Comparison of ENCODE assay signal across 20 cellular contexts in genomic region chr6:25263602-25264001, GRCh38. TPM values are rescaled to one million over a fixed set of nuclear protein-coding genes. Genes with fewer than 3 reads are reported as not detected.
DNase-seq lines count a peak whose midpoint lies in the region; ATAC-seq, FAIRE-seq and TF ChIP-seq lines count a peak whose summit lies in the region.
"Had no signal": no experiment of that assay in that cellular context is flagged by ENCODE, and none has a peak within 500 bp of the region (broad histone marks: within the 10 kb centered on the region; RNA-seq: fewer than 3 reads in every experiment).

No MANE protein-coding gene starts in this region.

- no peaks in the 10 kb centered on the region for H3K27me3 Mint-ChIP-seq in stimulated activated memory B cell treated with anti-CD40 and anti-IgM and Interleukin-4, amounts not matched to agents 10 μg/mL and 1 μg/mL and 100 μg/mL, for 72 hours

- TF ChIP-seq EP300 in A549 (IDR thresholded peaks at IDR 0.05), result no peak

- no peaks in the 10 kb centered on the region for H3K36me3 ChIP-seq in RWPE2 (ENCODE audit: low read depth)
- H3K36me3 ChIP-seq: left ventricle myocardium inferior had no signal

- no peak overlapping the region for H3K4me2 ChIP-seq in A549

- FAIRE-seq in A549 (lab: Jason Lieb, UNC) (no peak), H54 (lab: Jason Lieb, UNC) (peak; percentile 36)
- FAIRE-seq: A204.1 had no signal

- no peak for TF ChIP-seq POLR2A in A549 (IDR thresholded peaks at IDR 0.05; ENCODE audit: low read length)
- TF ChIP-seq POLR2A in H54 (IDR thresholded peaks at IDR 0.05; ENCODE audit: low read depth, low read length), result no peak

- H3K27ac Mint-ChIP-seq in stimulated activated memory B cell treated with anti-CD40 and anti-IgM and Interleukin-4, amounts not matched to agents 10 μg/mL and 1 μg/mL and 100 μg/mL, for 72 hours, result no peak overlapping the region
- H3K27ac Mint-ChIP-seq: dendritic cell treated with granulocyte-macrophage colony-stimulating factor and Interleukin-4, amounts not matched to agents 40 ng/mL and 50 ng/mL, for 4 days; T-helper 2 cell treated with Interferon-gamma antibody and Interleukin-4, amounts not matched to agents 5 μg/mL and 100 μg/mL, for 36 hours had no signal

- no peaks in the 10 kb centered on the region for H3K4me1 Mint-ChIP-seq in stimulated activated memory B cell treated with anti-CD40 and anti-IgM and Interleukin-4, amounts not matched to agents 10 μg/mL and 1 μg/mL and 100 μg/mL, for 72 hours

- no peak overlapping the region for H3K4me3 Mint-ChIP-seq in stimulated activated memory B cell treated with anti-CD40 and anti-IgM and Interleukin-4, amounts not matched to agents 10 μg/mL and 1 μg/mL and 100 μg/mL, for 72 hours
- H3K4me3 Mint-ChIP-seq: dendritic cell treated with granulocyte-macrophage colony-stimulating factor and Interleukin-4, amounts not matched to agents 40 ng/mL and 50 ng/mL, for 4 days; naive thymus-derived CD4-positive, alpha-beta T cell; T-helper 2 cell treated with Interferon-gamma antibody and Interleukin-4, amounts not matched to agents 5 μg/mL and 100 μg/mL, for 36 hours had no signal

- 42% methylated on average over 3 of the region's 3 CpGs for whole genome bisulfite sequencing in A549 (ENCODE audit: missing lambda C conversion rate)

- H3K27me3 ChIP-seq in RWPE2 (ENCODE audit: insufficient read depth, poor library complexity, severe bottlenecking), result no peaks in the 10 kb centered on the region

- H3K27ac ChIP-seq in A549 (peak overlapping the region in 1 of 2 experiments; percentile 48; a peak in 1 of 6 replicates), RWPE2 (ENCODE audit: poor library complexity, severe bottlenecking) (peak overlapping the region; percentile 31), coronary artery (no peak overlapping the region)
- H3K27ac ChIP-seq: left ventricle myocardium inferior had no signal

- H3K9me3 Mint-ChIP-seq in stimulated activated memory B cell treated with anti-CD40 and anti-IgM and Interleukin-4, amounts not matched to agents 10 μg/mL and 1 μg/mL and 100 μg/mL, for 72 hours, result no peaks in the 10 kb centered on the region
- H3K9me3 Mint-ChIP-seq: dendritic cell treated with granulocyte-macrophage colony-stimulating factor and Interleukin-4, amounts not matched to agents 40 ng/mL and 50 ng/mL, for 4 days; naive thymus-derived CD4-positive, alpha-beta T cell; T-helper 2 cell treated with Interferon-gamma antibody and Interleukin-4, amounts not matched to agents 5 μg/mL and 100 μg/mL, for 36 hours had no signal

- H3K9me3 ChIP-seq in A549 (no peaks in the 10 kb centered on the region), RWPE2 (ENCODE audit: severe bottlenecking) (no peaks in the 10 kb centered on the region)
- H3K9me3 ChIP-seq: Caco-2 had no signal

- POLR2A ChIA-PET in A549 (lab: Yijun Ruan, JAX), result no interaction called here

- CTCF ChIA-PET in A549 (lab: Yijun Ruan, JAX), result interaction anchor here (1.3 kb wide), 1 partner anchor 229 kb away, joined by 3 read pairs; no protein-coding TSS in a partner anchor

- H3K4me3 ChIP-seq in A549 (no peak overlapping the region), RWPE2 (ENCODE audit: severe bottlenecking) (no peak overlapping the region), fibroblast of the aortic adventitia (ENCODE audit: low read depth, low read length) (no peak overlapping the region), coronary artery (no peak overlapping the region)
- H3K4me3 ChIP-seq: left ventricle myocardium inferior had no signal

- TF ChIP-seq CTCF in A549 (IDR thresholded peaks at IDR 0.05), result no peak
- no peak for TF ChIP-seq CTCF in RWPE2 (IDR thresholded peaks at IDR 0.05; ENCODE audit: poor library complexity, severe bottlenecking)
- no peak for TF ChIP-seq CTCF in fibroblast of the aortic adventitia (IDR thresholded peaks at IDR 0.05; ENCODE audit: insufficient read depth, low read length)
- no peak for TF ChIP-seq CTCF in coronary artery (IDR thresholded peaks at IDR 0.05)

- ATAC-seq in A549, result peak; percentile 51 to 70; a peak in 4 of 6 replicates
- peak; percentile 92 for ATAC-seq in RWPE2 (ENCODE audit: low read depth)
- no peak for ATAC-seq in HG03457 (IDR thresholded peaks at IDR 0.05; ENCODE audit: unreplicated experiment)
- no peak for ATAC-seq in stimulated activated memory B cell treated with anti-CD40 and anti-IgM and Interleukin-4, amounts not matched to agents 10 μg/mL and 1 μg/mL and 100 μg/mL, for 72 hours
- ATAC-seq: naive thymus-derived CD4-positive, alpha-beta T cell had no signal

- no peaks in the 10 kb centered on the region for H3K36me3 Mint-ChIP-seq in stimulated activated memory B cell treated with anti-CD40 and anti-IgM and Interleukin-4, amounts not matched to agents 10 μg/mL and 1 μg/mL and 100 μg/mL, for 72 hours
- H3K36me3 Mint-ChIP-seq: naive thymus-derived CD4-positive, alpha-beta T cell had no signal

- peak in 1 of 2 experiments; percentile 9 for DNase-seq in A549 (ENCODE audit: low read depth in 1 of 2, low spot score in 1 of 2)
- no peak for DNase-seq in H54 (ENCODE audit: insufficient read length, low spot score)
- DNase-seq in RWPE2 (ENCODE audit: low spot score), result no peak
- peak; percentile 30 for DNase-seq in fibroblast of the aortic adventitia (ENCODE audit: low read depth)
- DNase-seq in mucosa of gallbladder (ENCODE audit: low spot score), result no peak
- DNase-seq in coronary artery (ENCODE audit: low spot score), result no peak
- DNase-seq: activated CD4-positive, alpha-beta T cell treated with anti-CD3 and anti-CD28 coated beads for 48 hours; activated T-cell treated with anti-CD3 and anti-CD28 coated beads, Interleukin-2, amount 50 U/mL, for 1 hour; Caco-2; GF-D8; left ventricle myocardium inferior; MV-4-11; naive thymus-derived CD4-positive, alpha-beta T cell; NCI-H2107; RPMI8226 had no signal

- H3K4me1 ChIP-seq in A549, result peaks cover 9% of the 10 kb centered on the region; the same call in 1 of the 3 replicates
- H3K4me1 ChIP-seq in RWPE2 (ENCODE audit: insufficient read depth, poor library complexity, severe bottlenecking), result peaks cover 5% of the 10 kb centered on the region
- H3K4me1 ChIP-seq: Caco-2 had no signal

- no peak for TF ChIP-seq RAD21 in A549 (conservative IDR thresholded peaks at IDR 0.05 in 1 of 2, IDR thresholded peaks at IDR 0.05 in 1 of 2)

TF ChIP-seq in A549, 52 proteins besides CTCF, POLR2A, EP300 and RAD21:
- no peak for TF ChIP-seq NR3C1 (IDR thresholded peaks at IDR 0.05)
- no peak for TF ChIP-seq FOSB (CRISPR knock-in tag; IDR thresholded peaks at IDR 0.05)

RNA-seq across cellular contexts. Expression of gene CARMIL1, which starts 15.6 kb away (rescaled TPM):
- polyA plus RNA-seq in A549 (2011; rRNA removed) (11.8 and 16.1 TPM in 2 replicates), A549 (2017; fragmentation: RNase III; extraction: RNeasy Plus Mini Kit Qiagen cat#74134 plus additional on column Dnase treatment) (9.0 to 11.5 TPM (median 10.8 TPM) in 3 replicates)
- 3.1 and 3.2 TPM in 2 replicates for polyA plus RNA-seq in A549 (2012; cell fraction: cytosol; rRNA removed)
- polyA plus RNA-seq in A549 (2012; cell fraction: nucleus; rRNA removed), result 1.8 and 3.5 TPM in 2 replicates
- polyA minus RNA-seq in A549 (2011; rRNA and poly(A)+ RNA removed), result 12.3 and 14.6 TPM in 2 replicates
- total RNA-seq in fibroblast of the aortic adventitia (ENCODE audit: low replicate concordance) (23.9 and 38.7 TPM in 2 replicates), mucosa of gallbladder (38.6 TPM)

Comparison
In these comparisons a context has a peak if more than half of its experiments do, and no peak if none do; other contexts are left out.
1. ATAC-seq: peak in A549 (2 of 2) and RWPE2 (single experiment); none in HG03457 (single experiment) and stimulated activated memory B cell treated with anti-CD40 and anti-IgM and Interleukin-4, amounts not matched to agents 10 μg/mL and 1 μg/mL and 100 μg/mL, for 72 hours (single experiment).